Comparison of ENCODE assay signal across 25 cellular contexts in the genomic region with DNA sequence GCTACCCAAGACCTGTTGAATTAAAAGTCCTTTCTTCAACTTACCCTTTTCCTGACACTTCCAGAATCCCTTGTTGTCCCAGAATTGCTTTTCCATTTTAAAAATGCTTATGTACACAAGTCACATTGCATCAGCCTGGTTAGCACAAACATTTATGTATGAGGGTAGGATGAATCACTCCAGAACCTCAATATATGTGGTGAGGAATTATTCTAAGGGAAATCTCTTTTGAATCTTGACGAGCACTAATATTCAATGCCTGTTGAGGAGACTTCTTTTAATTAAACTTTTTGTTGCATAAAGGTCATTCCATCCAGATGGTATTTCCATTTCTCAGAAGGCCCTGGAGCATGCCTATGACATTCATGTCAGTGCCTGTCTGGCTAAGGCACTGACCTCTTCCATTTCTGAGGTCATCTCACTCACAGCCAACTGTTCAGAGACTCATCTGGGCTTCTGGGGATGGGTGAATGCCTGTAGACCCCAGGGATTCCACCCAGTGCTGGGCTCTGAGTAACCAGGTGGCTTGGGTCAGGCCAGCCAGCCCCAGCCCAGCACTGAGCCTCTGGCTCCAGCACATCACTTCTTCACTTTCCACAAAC. TPM values are rescaled to one million over a fixed set of nuclear protein-coding genes. Genes with fewer than 3 reads are reported as not detected.
DNase-seq lines count a peak whose midpoint lies in the region; ATAC-seq and TF ChIP-seq lines count a peak whose summit lies in the region.
"Had no signal": no experiment of that assay in that cellular context is flagged by ENCODE, and none has a peak within 500 bp of the region (broad histone marks: within the 10 kb centered on the region; RNA-seq: fewer than 3 reads in every experiment).

No MANE protein-coding gene starts in this region.

- no peaks in the 10 kb centered on the region for H3K4me1 ChIP-seq in foreskin keratinocyte
- H3K4me1 ChIP-seq in upper lobe of right lung, result no peaks in the 10 kb centered on the region
- H3K4me1 ChIP-seq: gastrocnemius medialis, Peyer's patch, sigmoid colon, stomach, uterus had no signal

- H3K27ac ChIP-seq in foreskin keratinocyte (no peak overlapping the region), upper lobe of right lung (no peak overlapping the region)
- H3K27ac ChIP-seq: gastrocnemius medialis, Peyer's patch, sigmoid colon, stomach, uterus had no signal

- H3K27me3 ChIP-seq in foreskin keratinocyte, result no peaks in the 10 kb centered on the region
- H3K27me3 ChIP-seq in upper lobe of right lung, result no peaks in the 10 kb centered on the region
- H3K27me3 ChIP-seq: gastrocnemius medialis, Peyer's patch, sigmoid colon, stomach, uterus had no signal

- no peaks in the 10 kb centered on the region for H3K9me3 ChIP-seq in upper lobe of right lung
- H3K9me3 ChIP-seq: gastrocnemius medialis, Peyer's patch, sigmoid colon, stomach, uterus had no signal

- intact Hi-C loops in upper lobe of right lung (cut with DNase I), result no loop called here

- DNase-seq in AG08396 (ENCODE audit: low spot score) (peak; percentile 57), HT1080 (ENCODE audit: low read depth) (peak; percentile 25), astrocyte of the cerebellum (ENCODE audit: low read depth) (peak; percentile 16), foreskin keratinocyte (peak in 1 of 2 donors; percentile 35), iPS-NIHi7 (ENCODE audit: extremely low spot score) (no peak), NCI-H1417 treated with DMSO at 0.1 percent for 48 hours (lab: John Stamatoyannopoulos, UW) (no peak), activated T-cell treated with anti-CD3 and anti-CD28 coated beads for 4 hours (no peak), upper lobe of right lung (no peak)
- DNase-seq: ACHN; activated CD4-positive, alpha-beta T cell treated with anti-CD3 and anti-CD28 coated beads, Interleukin-2, amount 50 U/mL, for 1 hour; activated naive CD8-positive, alpha-beta T cell treated with anti-CD3 and anti-CD28 coated beads, Interleukin-2, amount 10 ng/mL, durations not matched to agents 7 days and 5 days; activated T-cell treated with anti-CD3 and anti-CD28 coated beads, Interleukin-2, amount 50 U/mL, for 72 hours; cerebellar nuclear complex; effector memory CD8-positive, alpha-beta T cell; gastrocnemius medialis; GF-D8; KBM-7; NCI-H1105; occipital lobe; Peyer's patch; sigmoid colon; stimulated activated CD4-positive, alpha-beta T cell treated with anti-CD3 and anti-CD28 coated beads, Interleukin-2, amount 100 ng/mL, for 24 hours; stomach; uterus had no signal

- ATAC-seq in foreskin keratinocyte, result peak; percentile 56
- ATAC-seq in upper lobe of right lung, result no peak
- ATAC-seq: activated T-cell treated with anti-CD3 and anti-CD28 coated beads, Interleukin-2, amount 50 U/mL, for 72 hours; effector memory CD8-positive, alpha-beta T cell; gastrocnemius medialis; left lobe of liver had no signal

- in situ Hi-C loops in astrocyte of the cerebellum (cut with HindIII; ENCODE audit: low sequenced_read_pairs), result no loop called here

- H3K4me3 ChIP-seq in astrocyte of the cerebellum (ENCODE audit: low read depth, low read length), result no peak overlapping the region
- no peak overlapping the region for H3K4me3 ChIP-seq in upper lobe of right lung
- H3K4me3 ChIP-seq: gastrocnemius medialis, Peyer's patch, sigmoid colon, stomach, uterus had no signal

- H3K36me3 ChIP-seq in upper lobe of right lung, result no peaks in the 10 kb centered on the region
- H3K36me3 ChIP-seq: gastrocnemius medialis, Peyer's patch, sigmoid colon, stomach, uterus had no signal

- TF ChIP-seq CTCF in astrocyte of the cerebellum (IDR thresholded peaks at IDR 0.05; ENCODE audit: low read depth, low read length, missing control alignments), result no peak
- TF ChIP-seq CTCF in foreskin keratinocyte (conservative IDR thresholded peaks at IDR 0.05), result no peak
- TF ChIP-seq CTCF in upper lobe of right lung (IDR thresholded peaks at IDR 0.05), result no peak

RNA-seq across cellular contexts. Expression of gene ACMSD, which starts 28.2 kb away (rescaled TPM):
- not detected in 2 replicates for total RNA-seq in HT1080 (2014; rRNA removed; shearing (Covaris generic))
- polyA plus RNA-seq in HT1080 (2015; cell fraction: cytosol; rRNA removed), result not detected in 2 replicates
- polyA plus RNA-seq in HT1080 (2015; cell fraction: nucleus; rRNA removed), result not detected in 2 replicates
- not detected in 2 replicates for total RNA-seq in foreskin keratinocyte
- polyA plus RNA-seq in foreskin keratinocyte, result not detected in 2 replicates
- total RNA-seq in upper lobe of right lung, result not detected
- total RNA-seq: activated naive CD8-positive, alpha-beta T cell treated with anti-CD3 and anti-CD28 coated beads, Interleukin-2, amount 10 ng/mL, durations not matched to agents 7 days and 5 days; activated T-cell treated with anti-CD3 and anti-CD28 coated beads, Interleukin-2, amount 50 U/mL, for 72 hours; occipital lobe; sigmoid colon; stomach; uterus had no signal
- polyA plus RNA-seq: sigmoid colon, stomach had no signal

RNA-seq across cellular contexts. Expression of gene CCNT2, which starts 52.0 kb away (rescaled TPM):
- total RNA-seq in HT1080 (2014; rRNA removed; shearing (Covaris generic)), result 10.8 and 15.6 TPM in 2 replicates
- 7.9 and 8.6 TPM in 2 replicates for polyA plus RNA-seq in HT1080 (2015; cell fraction: cytosol; rRNA removed)
- polyA plus RNA-seq in HT1080 (2015; cell fraction: nucleus; rRNA removed), result 49.0 and 53.4 TPM in 2 replicates
- total RNA-seq in foreskin keratinocyte (17.1 and 18.3 TPM in 2 replicates), upper lobe of right lung (38.7 TPM)
- 3.1 and 3.5 TPM in 2 replicates for polyA plus RNA-seq in foreskin keratinocyte

Comparison
In these comparisons a context has a peak if more than half of its experiments do, and no peak if none do; other contexts are left out.
1. DNase-seq: peak in AG08396 (single experiment), HT1080 (single experiment) and astrocyte of the cerebellum (single experiment); none in iPS-NIHi7 (single experiment), NCI-H1417 treated with DMSO at 0.1 percent for 48 hours (single experiment), activated T-cell treated with anti-CD3 and anti-CD28 coated beads for 4 hours (single experiment) and upper lobe of right lung (single experiment).